In the genomic region with DNA sequence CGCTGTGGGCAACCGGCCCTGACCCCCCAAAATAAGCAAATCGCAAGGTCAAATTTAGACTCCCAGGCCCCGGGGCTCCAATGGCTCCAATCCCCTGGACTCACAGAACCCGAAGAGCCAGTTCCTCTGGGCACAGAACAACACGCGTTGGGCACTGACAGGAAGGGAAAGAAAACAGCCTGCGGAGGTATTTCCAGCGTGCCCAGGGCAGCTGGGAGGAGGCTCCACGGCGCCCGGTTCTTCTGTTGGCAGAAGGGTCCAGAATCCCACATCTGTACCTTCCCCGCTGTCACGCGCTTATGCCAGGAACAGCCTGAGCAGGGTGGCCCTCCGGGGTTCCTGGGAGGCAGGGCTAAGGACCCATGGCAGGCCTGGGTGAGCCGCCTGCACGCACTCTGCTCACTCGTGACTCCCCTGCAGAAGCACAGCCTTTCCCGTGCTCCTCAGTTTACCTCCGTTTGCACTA, we compare ENCODE assay signal across 20 cellular contexts.
DNase-seq lines count a peak whose midpoint lies in the region; ATAC-seq and TF ChIP-seq lines count a peak whose summit lies in the region.
"Had no signal": no experiment of that assay in that cellular context is flagged by ENCODE, and none has a peak within 500 bp of the region (broad histone marks: within the 10 kb centered on the region; RNA-seq: fewer than 3 reads in every experiment).

No MANE protein-coding gene starts in this region.

- H3K23ac ChIP-seq in trophoblast cell (ENCODE audit: low read length) = no peak overlapping the region

- no peak for TF ChIP-seq CTCF in right atrium auricular region (IDR thresholded peaks at IDR 0.05)

- CTCF ChIA-PET in activated naive CD4-positive, alpha-beta T cell treated with anti-CD3 and anti-CD28 coated beads for 36 hours (lab: Charles Lee) = no interaction called here

- H4K12ac ChIP-seq in trophoblast cell (ENCODE audit: low read depth, low read length) = peak overlapping the region; percentile 39

- H3K9me3 ChIP-seq in right atrium auricular region = no peaks in the 10 kb centered on the region
- H3K9me3 ChIP-seq in trophoblast cell (ENCODE audit: insufficient read depth, low read depth, low read length) = peaks cover 2% of the 10 kb centered on the region
- H3K9me3 ChIP-seq: SJSA1 had no signal

- H2AK5ac ChIP-seq in trophoblast cell (ENCODE audit: low read length) = no peak overlapping the region

- intact Hi-C loops in Right ventricle myocardium inferior (cut with DNase I) = no loop called here
- intact Hi-C loops in activated naive CD4-positive, alpha-beta T cell treated with anti-CD3 and anti-CD28 coated beads for 36 hours (cut with micrococcal nuclease) = no loop called here

- H4K91ac ChIP-seq in trophoblast cell (ENCODE audit: low read depth, low read length) = peak overlapping the region; percentile 51

- no peak overlapping the region for H3K4me2 ChIP-seq in trophoblast cell (ENCODE audit: low read length)

- no peak overlapping the region for H3K4me3 Mint-ChIP-seq in activated naive CD4-positive, alpha-beta T cell treated with anti-CD3 and anti-CD28 coated beads for 36 hours
- H3K4me3 Mint-ChIP-seq: activated CD4-positive, alpha-beta memory T cell treated with anti-CD3 and anti-CD28 coated beads, Interleukin-2, amount 10 ng/mL, durations not matched to agents 7 days and 5 days; activated naive CD8-positive, alpha-beta T cell treated with anti-CD3 and anti-CD28 coated beads, Interleukin-2, amount 10 ng/mL, durations not matched to agents 7 days and 5 days; activated T-cell treated with anti-CD3 and anti-CD28 coated beads, Interleukin-2, amount 50 U/mL, for 72 hours; CD4-positive, CD25-positive, alpha-beta regulatory T cell; naive thymus-derived CD4-positive, alpha-beta T cell; WTC11 had no signal

- H2BK5ac ChIP-seq in trophoblast cell (ENCODE audit: low read depth, low read length, poor library complexity) = no peak overlapping the region

- H2BK120ac ChIP-seq in trophoblast cell (ENCODE audit: insufficient read depth, low read length, poor library complexity) = no peak overlapping the region

- no peak for ATAC-seq in Right ventricle myocardium inferior
- ATAC-seq: activated T-cell treated with anti-CD3 and anti-CD28 coated beads, Interleukin-2, amount 50 U/mL, for 72 hours; naive thymus-derived CD4-positive, alpha-beta T cell; WTC11 had no signal

- H4K8ac ChIP-seq in trophoblast cell (ENCODE audit: low read depth, low read length) = no peak overlapping the region

- H3K36me3 ChIP-seq in right atrium auricular region = no peaks in the 10 kb centered on the region
- no peaks in the 10 kb centered on the region for H3K36me3 ChIP-seq in trophoblast cell (ENCODE audit: control insufficient read depth in 1 of 2, insufficient read depth in 2 of 2, low read length in 2 of 2)
- H3K36me3 ChIP-seq: SJSA1 had no signal

- no peak overlapping the region for H3K4ac ChIP-seq in trophoblast cell (ENCODE audit: low read depth, low read length)

- H2AFZ ChIP-seq in trophoblast cell (ENCODE audit: insufficient read depth, low read length, poor library complexity) = no peak overlapping the region

- DNase-seq in Right ventricle myocardium inferior (ENCODE audit: missing footprints) (peak; percentile 64), right atrium auricular region (ENCODE audit: low spot score) (no peak), epithelial cell of prostate (ENCODE audit: low read depth, low spot score) (no peak), trophoblast cell (peak in 1 of 2 donors; percentile 43), NCI-H1694 treated with DMSO at 0.1 percent for 48 hours (lab: John Stamatoyannopoulos, UW) (no peak), putamen (ENCODE audit: low spot score) (no peak), DMS79 (lab: John Stamatoyannopoulos, UW) (no peak)
- DNase-seq in activated naive CD4-positive, alpha-beta T cell treated with anti-CD3 and anti-CD28 coated beads for 36 hours = no peak
- DNase-seq: activated CD4-positive, alpha-beta memory T cell treated with anti-CD3 and anti-CD28 coated beads, Interleukin-2, amount 10 ng/mL, durations not matched to agents 7 days and 5 days; activated naive CD8-positive, alpha-beta T cell treated with anti-CD3 and anti-CD28 coated beads, Interleukin-2, amount 10 ng/mL, durations not matched to agents 7 days and 5 days; activated T-cell treated with anti-CD3 and anti-CD28 coated beads, Interleukin-2, amount 50 U/mL, for 72 hours; CD4-positive, CD25-positive, alpha-beta regulatory T cell; dermis blood vessel endothelial cell; H7; head of caudate nucleus; naive thymus-derived CD4-positive, alpha-beta T cell; NCI-H2081; T-helper 2 cell had no signal

- H3K9me3 Mint-ChIP-seq in activated naive CD4-positive, alpha-beta T cell treated with anti-CD3 and anti-CD28 coated beads for 36 hours = no peaks in the 10 kb centered on the region
- H3K9me3 Mint-ChIP-seq: activated CD4-positive, alpha-beta memory T cell treated with anti-CD3 and anti-CD28 coated beads, Interleukin-2, amount 10 ng/mL, durations not matched to agents 7 days and 5 days; activated naive CD8-positive, alpha-beta T cell treated with anti-CD3 and anti-CD28 coated beads, Interleukin-2, amount 10 ng/mL, durations not matched to agents 7 days and 5 days; activated T-cell treated with anti-CD3 and anti-CD28 coated beads, Interleukin-2, amount 50 U/mL, for 72 hours; CD4-positive, CD25-positive, alpha-beta regulatory T cell had no signal

- H3K36me3 Mint-ChIP-seq in activated naive CD4-positive, alpha-beta T cell treated with anti-CD3 and anti-CD28 coated beads for 36 hours (ENCODE audit: low read depth) = no peaks in the 10 kb centered on the region
- H3K36me3 Mint-ChIP-seq: activated naive CD8-positive, alpha-beta T cell treated with anti-CD3 and anti-CD28 coated beads, Interleukin-2, amount 10 ng/mL, durations not matched to agents 7 days and 5 days; CD4-positive, CD25-positive, alpha-beta regulatory T cell; naive thymus-derived CD4-positive, alpha-beta T cell; WTC11 had no signal

- H3K27me3 ChIP-seq in right atrium auricular region (no peaks in the 10 kb centered on the region), trophoblast cell (ENCODE audit: insufficient read depth, low read length) (no peaks in the 10 kb centered on the region)
- H3K27me3 ChIP-seq: SJSA1 had no signal

- H3K4me1 ChIP-seq in right atrium auricular region (peaks cover 0 to 13% of the 10 kb centered on the region in 2 donors), trophoblast cell (ENCODE audit: control insufficient read depth in 1 of 2, insufficient read depth in 2 of 2, low read length in 2 of 2) (peaks cover 33 to 41% of the 10 kb centered on the region in 2 experiments)

- WGBS in trophoblast cell (ENCODE audit: extremely low coverage, insufficient coverage, insufficient read length) = no CpG with 5 or more reads among the region's 21 CpGs

- H3K4me3 ChIP-seq in right atrium auricular region (no peak overlapping the region), trophoblast cell (ENCODE audit: low read depth, low read length) (no peak overlapping the region)
- H3K4me3 ChIP-seq: SJSA1 had no signal

- peak overlapping the region; percentile 24 for H3K14ac ChIP-seq in trophoblast cell (ENCODE audit: low read length)

- H3K79me2 ChIP-seq in trophoblast cell (ENCODE audit: control insufficient read depth, insufficient read depth, low read length, poor library complexity) = no peaks in the 10 kb centered on the region

- H3K18ac ChIP-seq in trophoblast cell (ENCODE audit: low read length) = no peak overlapping the region

- no peak overlapping the region for H3K27ac ChIP-seq in right atrium auricular region
- H3K27ac ChIP-seq in epithelial cell of prostate = peak overlapping the region; percentile 99
- H3K27ac ChIP-seq in trophoblast cell (ENCODE audit: low read depth, low read length) = no peak overlapping the region
- H3K27ac ChIP-seq: SJSA1 had no signal

- H3K4me1 Mint-ChIP-seq in activated naive CD4-positive, alpha-beta T cell treated with anti-CD3 and anti-CD28 coated beads for 36 hours (ENCODE audit: low read depth) = no peaks in the 10 kb centered on the region
- H3K4me1 Mint-ChIP-seq: activated CD4-positive, alpha-beta memory T cell treated with anti-CD3 and anti-CD28 coated beads, Interleukin-2, amount 10 ng/mL, durations not matched to agents 7 days and 5 days; activated naive CD8-positive, alpha-beta T cell treated with anti-CD3 and anti-CD28 coated beads, Interleukin-2, amount 10 ng/mL, durations not matched to agents 7 days and 5 days; CD4-positive, CD25-positive, alpha-beta regulatory T cell had no signal

- H3K27me3 Mint-ChIP-seq in activated naive CD4-positive, alpha-beta T cell treated with anti-CD3 and anti-CD28 coated beads for 36 hours (ENCODE audit: low read depth) = peaks cover 12% of the 10 kb centered on the region

- H3K79me1 ChIP-seq in trophoblast cell (ENCODE audit: low read length) = peaks cover 13% of the 10 kb centered on the region

- H3K9ac ChIP-seq in trophoblast cell (ENCODE audit: low read length) = no peak overlapping the region

- peak overlapping the region; percentile 43 for H2BK12ac ChIP-seq in trophoblast cell (ENCODE audit: low read length)

- no peak overlapping the region for H3K27ac Mint-ChIP-seq in activated naive CD4-positive, alpha-beta T cell treated with anti-CD3 and anti-CD28 coated beads for 36 hours
- H3K27ac Mint-ChIP-seq: activated CD4-positive, alpha-beta memory T cell treated with anti-CD3 and anti-CD28 coated beads, Interleukin-2, amount 10 ng/mL, durations not matched to agents 7 days and 5 days; activated naive CD8-positive, alpha-beta T cell treated with anti-CD3 and anti-CD28 coated beads, Interleukin-2, amount 10 ng/mL, durations not matched to agents 7 days and 5 days; activated T-cell treated with anti-CD3 and anti-CD28 coated beads, Interleukin-2, amount 50 U/mL, for 72 hours; CD4-positive, CD25-positive, alpha-beta regulatory T cell; naive thymus-derived CD4-positive, alpha-beta T cell had no signal
